In genomic region chr4:98631506-98631905, GRCh38 we compare ENCODE assay signal across 1 cellular context.
TF ChIP-seq lines count a peak whose summit lies in the region.

No MANE protein-coding gene starts in this region.

TF ChIP-seq in IMR-90, 13 proteins besides CTCF, POLR2A, EP300 and RAD21 (continued from another document):
- TF ChIP-seq CEBPB (IDR thresholded peaks at IDR 0.05; ENCODE audit: low read depth, low read length) (no peak), CHD1 (IDR thresholded peaks at IDR 0.05; ENCODE audit: low read depth, low read length) (no peak), USF2 (IDR thresholded peaks at IDR 0.05; ENCODE audit: low read depth, low read length) (no peak), SMC3 (IDR thresholded peaks at IDR 0.05; ENCODE audit: low read depth, low read length) (no peak)
